In genomic region chr4:59920414-59920813, GRCh38 we compare ENCODE assay signal across 27 cellular contexts.
A peak's percentile ranks its signal among the peaks of the same experiment; 100 is the strongest.
DNase-seq lines count a peak whose midpoint lies in the region; ATAC-seq and TF ChIP-seq lines count a peak whose summit lies in the region.
"Had no signal": no experiment of that assay in that cellular context is flagged by ENCODE, and none has a peak within 500 bp of the region (broad histone marks: within the 10 kb centered on the region; RNA-seq: fewer than 3 reads in every experiment).

No MANE protein-coding gene starts in this region.

- H3K79me2 ChIP-seq in GM23338 (replicated peaks; ENCODE audit: insufficient read depth): no peaks in the 10 kb centered on the region

- peaks cover 3% of the 10 kb centered on the region for H3K4me1 ChIP-seq in GM23338 (ENCODE audit: insufficient read depth)
- H3K4me1 ChIP-seq: adrenal gland, HAP-1, left ventricle myocardium inferior, Peyer's patch, upper lobe of left lung had no signal

- no peaks in the 10 kb centered on the region for H4K20me1 ChIP-seq in GM23338 (replicated peaks; ENCODE audit: insufficient read depth)

- no peak overlapping the region for H3K4me2 ChIP-seq in GM23338

- H3K27ac Mint-ChIP-seq in GM23338 (no peak overlapping the region), progenitor cell of endocrine pancreas (no peak overlapping the region)
- H3K27ac Mint-ChIP-seq: activated CD8-positive, alpha-beta T cell treated with anti-CD3 and anti-CD28 coated beads for 36 hours; activated naive CD4-positive, alpha-beta T cell treated with anti-CD3 and anti-CD28 coated beads, Interleukin-2, amount 10 ng/mL, durations not matched to agents 7 days and 5 days; brain; CD4-positive, alpha-beta T cell; T-helper 2 cell treated with Interferon-gamma antibody and Interleukin-4, amounts not matched to agents 5 μg/mL and 100 μg/mL, for 36 hours had no signal

- no peaks in the 10 kb centered on the region for H3K36me3 Mint-ChIP-seq in GM23338 (ENCODE audit: low read depth)
- H3K36me3 Mint-ChIP-seq in progenitor cell of endocrine pancreas (ENCODE audit: insufficient read depth): no peaks in the 10 kb centered on the region
- H3K36me3 Mint-ChIP-seq: activated naive CD4-positive, alpha-beta T cell treated with anti-CD3 and anti-CD28 coated beads, Interleukin-2, amount 10 ng/mL, durations not matched to agents 7 days and 5 days; brain had no signal

- H3K4me3 ChIP-seq in GM23338: no peak overlapping the region
- H3K4me3 ChIP-seq: adrenal gland, HAP-1, left ventricle myocardium inferior, Peyer's patch, upper lobe of left lung had no signal

- TF ChIP-seq CTCF in GM23338 (conservative IDR thresholded peaks at IDR 0.05; ENCODE audit: low read depth in 2 of 2): peak; percentile 32 to 34; a peak in 2 of 4 replicates
- TF ChIP-seq CTCF in progenitor cell of endocrine pancreas (IDR thresholded peaks at IDR 0.05; ENCODE audit: unreplicated experiment): no peak

- ATAC-seq in GM23338 (peak; percentile 87), HG03097 (IDR thresholded peaks at IDR 0.05; ENCODE audit: low FRiP score, unreplicated experiment) (no peak)
- ATAC-seq: activated CD8-positive, alpha-beta T cell treated with anti-CD3 and anti-CD28 coated beads for 36 hours had no signal

- DNase-seq in GM23338 (ENCODE audit: low spot score): peak; percentile 45
- peak; percentile 29 for DNase-seq in pons (ENCODE audit: low spot score)
- no peak for DNase-seq in progenitor cell of endocrine pancreas (ENCODE audit: low spot score, unreplicated experiment)
- no peak for DNase-seq in GM19240 (ENCODE audit: insufficient read length, low spot score)
- no peak for DNase-seq in NCI-H2029 treated with DMSO at 0.1 percent for 48 hours (lab: John Stamatoyannopoulos, UW)
- DNase-seq: activated CD8-positive, alpha-beta memory T cell treated with anti-CD3 and anti-CD28 coated beads, Interleukin-2, amount 50 U/mL, for 48 hours; activated CD8-positive, alpha-beta T cell treated with anti-CD3 and anti-CD28 coated beads for 36 hours; activated naive CD4-positive, alpha-beta T cell treated with anti-CD3 and anti-CD28 coated beads, Interleukin-2, amount 10 ng/mL, durations not matched to agents 7 days and 5 days; adrenal gland; CD4-positive, alpha-beta T cell; KG1; left ventricle myocardium inferior; NCI-H2029; NCI-H2227 treated with DMSO at 0.1 percent for 48 hours; NCI-H526; Peyer's patch; SHP77; stimulated activated CD4-positive, alpha-beta T cell treated with anti-CD3 and anti-CD28 coated beads, Interleukin-15, amount 100 ng/mL, for 24 hours; stimulated activated CD4-positive, alpha-beta T cell treated with anti-CD3 and anti-CD28 coated beads, Interleukin-4, amount 100 ng/mL, for 4 hours; upper lobe of left lung had no signal

- H3K4me3 Mint-ChIP-seq in GM23338 (no peak overlapping the region), progenitor cell of endocrine pancreas (ENCODE audit: low read depth) (no peak overlapping the region)
- H3K4me3 Mint-ChIP-seq: activated CD8-positive, alpha-beta T cell treated with anti-CD3 and anti-CD28 coated beads for 36 hours; activated naive CD4-positive, alpha-beta T cell treated with anti-CD3 and anti-CD28 coated beads, Interleukin-2, amount 10 ng/mL, durations not matched to agents 7 days and 5 days; brain; CD4-positive, alpha-beta T cell; T-helper 2 cell treated with Interferon-gamma antibody and Interleukin-4, amounts not matched to agents 5 μg/mL and 100 μg/mL, for 36 hours had no signal

- H3K27me3 ChIP-seq in GM23338 (ENCODE audit: insufficient read depth) (no peaks in the 10 kb centered on the region), layer of hippocampus (ENCODE audit: control insufficient read depth, insufficient read depth, low read length) (no peaks in the 10 kb centered on the region)
- H3K27me3 ChIP-seq: adrenal gland, Peyer's patch, upper lobe of left lung had no signal

- H3K27me3 Mint-ChIP-seq in GM23338 (ENCODE audit: insufficient read depth, low read depth, poor library complexity) (no peaks in the 10 kb centered on the region), progenitor cell of endocrine pancreas (no peaks in the 10 kb centered on the region)
- H3K27me3 Mint-ChIP-seq: activated CD8-positive, alpha-beta T cell treated with anti-CD3 and anti-CD28 coated beads for 36 hours; activated naive CD4-positive, alpha-beta T cell treated with anti-CD3 and anti-CD28 coated beads, Interleukin-2, amount 10 ng/mL, durations not matched to agents 7 days and 5 days; CD4-positive, alpha-beta T cell had no signal

- H3K9me2 ChIP-seq in GM23338 (ENCODE audit: insufficient read depth): no peaks in the 10 kb centered on the region

- no peaks in the 10 kb centered on the region for H3K36me3 ChIP-seq in GM23338 (ENCODE audit: insufficient read depth)
- H3K36me3 ChIP-seq: adrenal gland, HAP-1, left ventricle myocardium inferior, Peyer's patch, upper lobe of left lung had no signal

- H3K4me1 Mint-ChIP-seq in GM23338: peaks cover 6% of the 10 kb centered on the region
- H3K4me1 Mint-ChIP-seq in progenitor cell of endocrine pancreas (ENCODE audit: low read depth): no peaks in the 10 kb centered on the region
- H3K4me1 Mint-ChIP-seq: activated naive CD4-positive, alpha-beta T cell treated with anti-CD3 and anti-CD28 coated beads, Interleukin-2, amount 10 ng/mL, durations not matched to agents 7 days and 5 days had no signal

- H3K9me3 Mint-ChIP-seq in GM23338 (no peaks in the 10 kb centered on the region), progenitor cell of endocrine pancreas (ENCODE audit: low read depth) (no peaks in the 10 kb centered on the region)
- H3K9me3 Mint-ChIP-seq: brain had no signal

- H3F3A ChIP-seq in GM23338 (replicated peaks; ENCODE audit: low read depth): no peaks in the 10 kb centered on the region

- H3K27ac ChIP-seq in GM23338 (ENCODE audit: low read depth) (no peak overlapping the region), angular gyrus (ENCODE audit: low read depth, low read length) (peak overlapping the region; percentile 54), layer of hippocampus (ENCODE audit: low read depth, low read length) (peak overlapping the region; percentile 27)
- H3K27ac ChIP-seq: adrenal gland, epithelial cell of prostate, left ventricle myocardium inferior, Peyer's patch, upper lobe of left lung had no signal

- H2AFZ ChIP-seq in GM23338: peak overlapping the region; percentile 87; the same call in 1 of the 2 replicates

TF ChIP-seq in GM23338, 12 proteins besides CTCF, POLR2A, EP300 and RAD21 (continues in another document):
- TF ChIP-seq EZH2phosphoT487 (IDR thresholded peaks at IDR 0.05; ENCODE audit: unreplicated experiment) (no peak), POLR2AphosphoS5 (IDR thresholded peaks at IDR 0.05; ENCODE audit: low read depth) (no peak), CREB1 (CRISPR knock-in tag; IDR thresholded peaks at IDR 0.05; ENCODE audit: low read depth) (no peak), JUNB (IDR thresholded peaks at IDR 0.05; ENCODE audit: unreplicated experiment) (no peak), ETS1 (IDR thresholded peaks at IDR 0.05) (no peak), STAT1 (IDR thresholded peaks at IDR 0.05; ENCODE audit: unreplicated experiment) (no peak), NANOG (IDR thresholded peaks at IDR 0.05; ENCODE audit: borderline replicate concordance) (no peak), ZNF331 (CRISPR knock-in tag; IDR thresholded peaks at IDR 0.05; ENCODE audit: low read depth) (no peak), EZH2 (IDR thresholded peaks at IDR 0.05; ENCODE audit: low read depth, unreplicated experiment) (no peak), REST (IDR thresholded peaks at IDR 0.05; ENCODE audit: unreplicated experiment) (no peak)

Comparison
In these comparisons a context has a peak if more than half of its experiments do, and no peak if none do; other contexts are left out.
1. DNase-seq: peak in GM23338 (single experiment) and pons (single experiment); none in progenitor cell of endocrine pancreas (single experiment), GM19240 (single experiment) and NCI-H2029 treated with DMSO at 0.1 percent for 48 hours (single experiment).